13 cellular contexts compared by ENCODE assay signal in the genomic region with DNA sequence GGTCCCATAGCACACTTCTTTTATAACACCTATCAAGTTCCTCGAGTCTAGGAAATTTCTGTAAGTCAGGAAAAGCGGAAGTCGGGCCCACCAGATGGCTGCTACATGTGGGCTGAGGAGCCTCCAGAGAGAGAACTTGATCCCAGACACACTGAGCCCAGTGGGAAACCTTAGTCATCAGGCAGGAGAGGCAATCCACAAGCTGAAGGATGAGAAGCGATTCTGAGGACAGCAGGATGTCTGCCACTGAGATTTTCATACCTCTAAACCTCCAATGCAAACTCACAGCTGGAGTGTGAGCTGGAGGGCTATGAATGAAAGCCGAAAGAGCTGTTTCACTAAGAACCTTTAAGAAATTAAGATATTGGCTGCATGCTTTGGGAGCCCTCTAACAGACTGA. TPM values are rescaled to one million over a fixed set of nuclear protein-coding genes. Genes with fewer than 3 reads are reported as not detected.
DNase-seq lines count a peak whose midpoint lies in the region; ATAC-seq and TF ChIP-seq lines count a peak whose summit lies in the region.
"Had no signal": no experiment of that assay in that cellular context is flagged by ENCODE, and none has a peak within 500 bp of the region (broad histone marks: within the 10 kb centered on the region; RNA-seq: fewer than 3 reads in every experiment).

No MANE protein-coding gene starts in this region.

- H4K20me1 ChIP-seq in MM.1S (ENCODE audit: insufficient read depth, low read length): no peaks in the 10 kb centered on the region

- H3K9ac ChIP-seq in endodermal cell (ENCODE audit: extremely low read depth, low read length, poor library complexity, severe bottlenecking) (no peak overlapping the region), MM.1S (ENCODE audit: low read length) (no peak overlapping the region)
- H3K9ac ChIP-seq: KMS-11 had no signal

- peak overlapping the region; percentile 91 for H3K27ac Mint-ChIP-seq in endodermal cell
- no peak overlapping the region for H3K27ac Mint-ChIP-seq in natural killer cell

- no peaks in the 10 kb centered on the region for H3F3A ChIP-seq in MM.1S (ENCODE audit: insufficient read depth, low read length)

- H3K4me3 ChIP-seq in endodermal cell (ENCODE audit: low read length) (no peak overlapping the region), MM.1S (ENCODE audit: low read length) (no peak overlapping the region)

- in situ Hi-C loops in KBM-7 (cut with MboI; ENCODE audit: low pct_unique_long_range_greater_than_20kb, low sequenced_read_pairs): no loop called here

- H3K9me2 ChIP-seq in MM.1S (replicated peaks; ENCODE audit: insufficient read depth, low read length): no peaks in the 10 kb centered on the region

- DNase-seq in ELF-1 (ENCODE audit: low read depth, low spot score): peak; percentile 60
- DNase-seq in KBM-7: peak; percentile 29
- peak; percentile 87 for DNase-seq in endodermal cell
- DNase-seq in pons (ENCODE audit: low spot score): peak; percentile 1
- DNase-seq in NCI-H2029 (lab: John Stamatoyannopoulos, UW): no peak
- DNase-seq in MM.1S: no peak
- DNase-seq in natural killer cell: no peak
- DNase-seq: NCI-H1092; NK-92 treated with Interleukin-12 subunit alpha and Interleukin-12 subunit beta, amount 100 ng/mL, for 24 hours; OCI-M1; SIG-M5 had no signal

- H3K9me3 Mint-ChIP-seq in endodermal cell: peaks cover 79% of the 10 kb centered on the region
- no peaks in the 10 kb centered on the region for H3K9me3 Mint-ChIP-seq in natural killer cell

- H3K4me1 ChIP-seq in endodermal cell (ENCODE audit: control insufficient read depth, insufficient read depth, low read length) (no peaks in the 10 kb centered on the region), MM.1S (ENCODE audit: low read length) (no peaks in the 10 kb centered on the region)

- peaks cover 2% of the 10 kb centered on the region for H3K9me3 ChIP-seq in endodermal cell (ENCODE audit: control insufficient read depth, low read length)
- H3K9me3 ChIP-seq in MM.1S (replicated peaks; ENCODE audit: insufficient read depth, low read length): no peaks in the 10 kb centered on the region

- no peaks in the 10 kb centered on the region for H3K36me3 Mint-ChIP-seq in endodermal cell (ENCODE audit: low read depth)
- no peaks in the 10 kb centered on the region for H3K36me3 Mint-ChIP-seq in natural killer cell

- TF ChIP-seq CTCF in endodermal cell (conservative IDR thresholded peaks at IDR 0.05) (no peak), MM.1S (IDR thresholded peaks at IDR 0.05; ENCODE audit: low read length) (no peak), natural killer cell (IDR thresholded peaks at IDR 0.05) (no peak)

- H3K27me3 ChIP-seq in endodermal cell (ENCODE audit: control insufficient read depth, insufficient read depth, low read length, poor library complexity, severe bottlenecking) (no peaks in the 10 kb centered on the region), MM.1S (replicated peaks; ENCODE audit: insufficient read depth, low read length) (no peaks in the 10 kb centered on the region)

- WGBS in endodermal cell (ENCODE audit: insufficient coverage in 1 of 2, insufficient read length in 1 of 2), 2 experiments: 33 to 35% methylated on average over 1 to 3 of the region's 5 CpGs

- H3K4me1 Mint-ChIP-seq in endodermal cell (peaks cover 17% of the 10 kb centered on the region), natural killer cell (no peaks in the 10 kb centered on the region)

- H3K27ac ChIP-seq in endodermal cell (ENCODE audit: low read depth, low read length) (no peak overlapping the region), MM.1S (ENCODE audit: low read length) (no peak overlapping the region)
- H3K27ac ChIP-seq: C4-2B, KMS-11 had no signal

- intact Hi-C loops in natural killer cell (cut with micrococcal nuclease): no loop called here

- H3K4me3 Mint-ChIP-seq in endodermal cell (no peak overlapping the region), natural killer cell (no peak overlapping the region)

- H2AFZ ChIP-seq in MM.1S (ENCODE audit: low read length): no peak overlapping the region

- no peak for ATAC-seq in natural killer cell

- no peaks in the 10 kb centered on the region for H3K27me3 Mint-ChIP-seq in endodermal cell (ENCODE audit: insufficient read depth)
- peaks cover 13 to 17% of the 10 kb centered on the region in 2 donors for H3K27me3 Mint-ChIP-seq in natural killer cell (ENCODE audit: low read depth in 2 of 2)

- no peak overlapping the region for H3K4me2 ChIP-seq in MM.1S (ENCODE audit: low read depth, low read length)
- H3K4me2 ChIP-seq: KMS-11 had no signal

- no peaks in the 10 kb centered on the region for H3K79me2 ChIP-seq in MM.1S (ENCODE audit: low read length)

- H3K36me3 ChIP-seq in endodermal cell (ENCODE audit: control insufficient read depth, insufficient read depth, low read length): no peaks in the 10 kb centered on the region
- no peaks in the 10 kb centered on the region for H3K36me3 ChIP-seq in MM.1S (replicated peaks; ENCODE audit: insufficient read depth, low read length)

RNA-seq across cellular contexts. Expression of gene PDHA1, which starts 52.6 kb away (rescaled TPM):
- total RNA-seq in endodermal cell: 100 to 1,000 TPM; 341 to 362 TPM
- polyA plus RNA-seq in endodermal cell (2013, experiment 1 of 2): 170 TPM
- 164 TPM for polyA plus RNA-seq in endodermal cell (2013, experiment 2 of 2)
- total RNA-seq in natural killer cell: 100 to 1,000 TPM; 131 to 164 (median 154) TPM

Comparison
In these comparisons a context has a peak if more than half of its experiments do, and no peak if none do; other contexts are left out.
1. DNase-seq: peak in ELF-1 (single experiment), KBM-7 (single experiment), endodermal cell (single experiment) and pons (single experiment); none in NCI-H2029 (single experiment), MM.1S (single experiment) and natural killer cell (single experiment).